ENCODE assay signal across 1 cellular context in genomic region chr11:58739725-58740430, GRCh38.
TF ChIP-seq lines count a peak whose summit lies in the region.

No MANE protein-coding gene starts in this region.

TF ChIP-seq in K562, 482 proteins besides CTCF, POLR2A, EP300 and RAD21 (continued from another document and continues in another):
- TF ChIP-seq ZNF318 (IDR thresholded peaks at IDR 0.05; ENCODE audit: borderline replicate concordance in 1 of 2, low read depth in 1 of 2) (0 out of 4 replicates have a peak, but pooled peaks of 1 of the 2 experiments have one; percentile 81), RBFOX2 (IDR thresholded peaks at IDR 0.05; ENCODE audit: low read depth, low read length) (no peak), NBN (IDR thresholded peaks at IDR 0.05; ENCODE audit: low read depth) (peak; percentile 65; the same call in 1 of the 2 replicates), HNRNPK (IDR thresholded peaks at IDR 0.05; ENCODE audit: low read depth, low read length, poor library complexity, severe bottlenecking) (no peak), CBFA2T2 (conservative IDR thresholded peaks at IDR 0.05) (peak; percentile 93), ATF3 (IDR thresholded peaks at IDR 0.05) (0 out of 2 replicates have a peak, but pooled peaks have one; percentile 15), ATF3 (CRISPR knock-in tag; conservative IDR thresholded peaks at IDR 0.05) (no peak), HES1 (IDR thresholded peaks at IDR 0.05; ENCODE audit: low read depth) (peak; percentile 81), ELF2 (CRISPR knock-in tag; IDR thresholded peaks at IDR 0.05) (no peak), ZNF586 (CRISPR knock-in tag; conservative IDR thresholded peaks at IDR 0.05) (no peak), SOX6 (IDR thresholded peaks at IDR 0.05) (peak; percentile 95), CSDE1 (IDR thresholded peaks at IDR 0.05) (no peak), CBFB (CRISPR knock-in tag; IDR thresholded peaks at IDR 0.05) (no peak), FOXK2 (conservative IDR thresholded peaks at IDR 0.05 in 1 of 2, IDR thresholded peaks at IDR 0.05 in 1 of 2; ENCODE audit: low read depth in 2 of 2) (no peak; a peak in 1 of 4 replicates), ZNF274 (IDR thresholded peaks at IDR 0.05; ENCODE audit: borderline replicate concordance, low read depth, low read length) (no peak), SPI1 (IDR thresholded peaks at IDR 0.05; ENCODE audit: borderline replicate concordance, low read depth, low read length) (no peak), TBL1XR1 (IDR thresholded peaks at IDR 0.05; ENCODE audit: low read length in 2 of 2) (peak in 1 of 2 experiments; percentile 72; a peak in 1 of 4 replicates), ZBTB9 (CRISPR knock-in tag; IDR thresholded peaks at IDR 0.05) (peak; percentile 81; the same call in 1 of the 2 replicates), ZNF589 (CRISPR knock-in tag; IDR thresholded peaks at IDR 0.05; ENCODE audit: low read depth) (peak; percentile 89), HIVEP1 (CRISPR knock-in tag; IDR thresholded peaks at IDR 0.05) (no peak), RFX1 (IDR thresholded peaks at IDR 0.05) (peak; percentile 61), CBX3 (IDR thresholded peaks at IDR 0.05; ENCODE audit: borderline replicate concordance in 1 of 2, low read length in 2 of 2) (no peak), BMI1 (IDR thresholded peaks at IDR 0.05; ENCODE audit: low read length) (no peak), MEIS2 (IDR thresholded peaks at IDR 0.05; ENCODE audit: partially characterized antibody) (peak; percentile 86), TSC22D4 (tag; IDR thresholded peaks at IDR 0.05) (no peak), HLTF (IDR thresholded peaks at IDR 0.05) (no peak), ZNF830 (CRISPR knock-in tag; IDR thresholded peaks at IDR 0.05) (no peak), ZNF76 (CRISPR knock-in tag; IDR thresholded peaks at IDR 0.05; ENCODE audit: borderline replicate concordance) (no peak), MAZ (CRISPR knock-in tag; conservative IDR thresholded peaks at IDR 0.05 in 1 of 2, IDR thresholded peaks at IDR 0.05 in 1 of 2) (peak in 1 of 2 experiments; percentile 12; a peak in 1 of 4 replicates), PTTG1 (tag; IDR thresholded peaks at IDR 0.05; ENCODE audit: low read depth) (0 out of 2 replicates have a peak, but pooled peaks have one; percentile 35), ELK3 (CRISPR knock-in tag; IDR thresholded peaks at IDR 0.05) (no peak), ATF2 (CRISPR knock-in tag; IDR thresholded peaks at IDR 0.05) (no peak), DACH1 (IDR thresholded peaks at IDR 0.05; ENCODE audit: partially characterized antibody) (peak; percentile 49), GTF2A2 (tag; IDR thresholded peaks at IDR 0.05) (no peak), HDAC3 (IDR thresholded peaks at IDR 0.05; ENCODE audit: borderline replicate concordance, partially characterized antibody) (peak; percentile 74), BRF2 (IDR thresholded peaks at IDR 0.05; ENCODE audit: borderline replicate concordance, insufficient read depth, insufficient read length) (no peak), MTA1 (IDR thresholded peaks at IDR 0.05; ENCODE audit: borderline replicate concordance) (peak; percentile 80), NEUROD1 (IDR thresholded peaks at IDR 0.05; ENCODE audit: borderline replicate concordance, low read depth, low read length, partially characterized antibody) (peak; percentile 46), FOSL1 (tag; conservative IDR thresholded peaks at IDR 0.05) (peak; percentile 61), ZNF592 (IDR thresholded peaks at IDR 0.05) (no peak), HEY1 (CRISPR knock-in tag; IDR thresholded peaks at IDR 0.05; ENCODE audit: borderline replicate concordance) (0 out of 2 replicates have a peak, but pooled peaks have one; percentile 73), ARHGAP35 (IDR thresholded peaks at IDR 0.05; ENCODE audit: partially characterized antibody) (no peak), KDM1A (IDR thresholded peaks at IDR 0.05) (peak; percentile 98), ESRRA (IDR thresholded peaks at IDR 0.05; ENCODE audit: borderline replicate concordance, low read depth) (peak; percentile 53; the same call in 1 of the 2 replicates), NR4A1 (CRISPR knock-in tag; IDR thresholded peaks at IDR 0.05) (no peak), NR4A1 (tag; IDR thresholded peaks at IDR 0.05) (peak; percentile 55; the same call in 1 of the 2 replicates), NUFIP1 (IDR thresholded peaks at IDR 0.05; ENCODE audit: partially characterized antibody) (no peak), CBX2 (IDR thresholded peaks at IDR 0.05; ENCODE audit: insufficient read depth, low read length, poor library complexity, severe bottlenecking) (no peak), TEAD2 (tag; IDR thresholded peaks at IDR 0.05) (0 out of 2 replicates have a peak, but pooled peaks have one; percentile 59), ZNF133 (CRISPR knock-in tag; IDR thresholded peaks at IDR 0.05) (no peak)
